ENCODE assay signal across 11 cellular contexts in the genomic region with DNA sequence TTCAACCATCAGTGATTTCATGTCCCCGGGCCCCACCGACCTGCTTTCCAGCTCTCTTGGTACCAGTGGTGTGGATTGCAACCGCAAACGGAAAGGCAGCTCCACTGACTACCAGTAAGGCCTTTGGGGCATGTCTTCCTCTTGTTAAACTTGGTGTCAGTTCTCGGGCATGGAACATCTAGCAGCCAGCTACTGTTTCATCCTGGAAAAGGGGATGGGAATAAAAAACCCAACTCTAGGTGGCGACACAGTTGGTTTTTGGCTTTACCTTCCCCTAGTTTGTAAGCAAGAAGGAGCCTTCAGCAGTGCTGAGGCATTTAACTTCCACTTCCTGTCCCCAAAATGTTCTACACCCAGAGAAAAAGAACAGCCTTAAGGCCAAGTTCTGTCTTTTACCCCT.
DNase-seq lines count a peak whose midpoint lies in the region; ATAC-seq, FAIRE-seq and TF ChIP-seq lines count a peak whose summit lies in the region.
"Had no signal": no experiment of that assay in that cellular context is flagged by ENCODE, and none has a peak within 500 bp of the region (broad histone marks: within the 10 kb centered on the region; RNA-seq: fewer than 3 reads in every experiment).

No MANE protein-coding gene starts in this region.

- no peaks in the 10 kb centered on the region for H3K9me3 Mint-ChIP-seq in WTC11
- H3K9me3 Mint-ChIP-seq: activated T-cell treated with anti-CD3 and anti-CD28 coated beads, Interleukin-2, amount 50 U/mL, for 4 hours had no signal

- peak; percentile 39 for DNase-seq in D341Med (ENCODE audit: low spot score)
- DNase-seq in HTR-8/SVneo (ENCODE audit: insufficient read length, low spot score): peak; percentile 35
- DNase-seq in WTC11 (ENCODE audit: low spot score): peak; percentile 40
- DNase-seq in left kidney (ENCODE audit: low read depth, low spot score): peak; percentile 29
- DNase-seq in frontal cortex (ENCODE audit: low spot score in 2 of 2): no peak
- DNase-seq in esophagus squamous epithelium (lab: John Stamatoyannopoulos, UW): no peak
- no peak for DNase-seq in GM19240 (ENCODE audit: insufficient read length, low spot score)
- DNase-seq: activated T-cell treated with anti-CD3 and anti-CD28 coated beads, Interleukin-2, amount 50 U/mL, for 4 hours; Peyer's patch; posterior cingulate gyrus had no signal

- 57 to 76% methylated on average over 1 to 2 of the region's 6 CpGs for WGBS in esophagus squamous epithelium, 2 donors

- H3K4me3 ChIP-seq in esophagus squamous epithelium: no peak overlapping the region
- H3K4me3 ChIP-seq: Peyer's patch had no signal

- POLR2A ChIA-PET in WTC11 (lab: Charles Lee): interaction anchor here (1.4 kb wide), 1 partner anchor 109 kb away, joined by 3 read pairs; the partner anchor contains the start of gene BTBD10

- no peaks in the 10 kb centered on the region for H3K4me1 ChIP-seq in esophagus squamous epithelium
- H3K4me1 ChIP-seq: Peyer's patch had no signal

- no peaks in the 10 kb centered on the region for H3K27me3 Mint-ChIP-seq in WTC11 (ENCODE audit: low read depth)

- 0 out of 2 replicates have a peak, but pooled peaks cover 3% of the 10 kb centered on the region for H3K4me1 Mint-ChIP-seq in WTC11

- no peak overlapping the region for H3K4me3 Mint-ChIP-seq in WTC11
- H3K4me3 Mint-ChIP-seq: activated T-cell treated with anti-CD3 and anti-CD28 coated beads, Interleukin-2, amount 50 U/mL, for 4 hours had no signal

- TF ChIP-seq CTCF in WTC11 (IDR thresholded peaks at IDR 0.05) (peak; percentile 27), esophagus squamous epithelium (IDR thresholded peaks at IDR 0.05) (peak in 1 of 6 experiments; percentile 36)

- H3K27ac ChIP-seq in esophagus squamous epithelium: no peak overlapping the region
- H3K27ac ChIP-seq: Peyer's patch had no signal

- no peak for TF ChIP-seq POLR2A in esophagus squamous epithelium (IDR thresholded peaks at IDR 0.05)

- H3K27me3 ChIP-seq in esophagus squamous epithelium: no peaks in the 10 kb centered on the region
- H3K27me3 ChIP-seq: Peyer's patch had no signal

- CTCF ChIA-PET in WTC11 (lab: Charles Lee): interaction anchor here (0.6 to 3.7 kb wide), 30 partner anchors 9 to 1414 kb away, joined by 3 to 30 read pairs (median 4); partner anchors contain the start of gene BTBD10

- H3K27ac Mint-ChIP-seq in WTC11: no peak overlapping the region

- peaks cover 16 to 94% (median 23%) of the 10 kb centered on the region in 3 donors for H3K36me3 ChIP-seq in esophagus squamous epithelium

- FAIRE-seq in HTR-8/SVneo (lab: Jason Lieb, UNC): no peak
- FAIRE-seq in frontal cortex (lab: Jason Lieb, UNC): no peak

- no peaks in the 10 kb centered on the region for H3K9me3 ChIP-seq in esophagus squamous epithelium
- H3K9me3 ChIP-seq: Peyer's patch had no signal

- intact Hi-C loops in esophagus squamous epithelium (cut with DNase I): no loop called here

- no peaks in the 10 kb centered on the region for H3K36me3 Mint-ChIP-seq in WTC11

- peak; percentile 78 for ATAC-seq in WTC11
- ATAC-seq in GM21528 (IDR thresholded peaks at IDR 0.05; ENCODE audit: low FRiP score, unreplicated experiment): no peak
- ATAC-seq: activated T-cell treated with anti-CD3 and anti-CD28 coated beads, Interleukin-2, amount 50 U/mL, for 4 hours had no signal

TF ChIP-seq in WTC11, 78 proteins besides CTCF, POLR2A, EP300 and RAD21:
- TF ChIP-seq HMGA2 (CRISPR knock-in tag; IDR thresholded peaks at IDR 0.05) (no peak), ZNF396 (CRISPR knock-in tag; IDR thresholded peaks at IDR 0.05; ENCODE audit: borderline replicate concordance) (no peak), GABPB1 (CRISPR knock-in tag; IDR thresholded peaks at IDR 0.05) (no peak), NFATC4 (CRISPR knock-in tag; IDR thresholded peaks at IDR 0.05) (no peak), E2F1 (CRISPR knock-in tag; IDR thresholded peaks at IDR 0.05) (no peak), IRF1 (CRISPR knock-in tag; IDR thresholded peaks at IDR 0.05) (no peak)
TF ChIP-seq in WTC11: peak in this region for 0.

Comparison
In these comparisons a context has a peak if more than half of its experiments do, and no peak if none do; other contexts are left out.
1. DNase-seq: peak in D341Med (single experiment), HTR-8/SVneo (single experiment), WTC11 (single experiment) and left kidney (single experiment); none in frontal cortex (0 of 2), esophagus squamous epithelium (single experiment) and GM19240 (single experiment).